14 cellular contexts compared by ENCODE assay signal in genomic region chr13:108425056-108425455, GRCh38.
"Had no signal": no experiment of that assay in that cellular context is flagged by ENCODE, and none has a peak within 500 bp of the region (broad histone marks: within the 10 kb centered on the region; RNA-seq: fewer than 3 reads in every experiment).

No MANE protein-coding gene starts in this region.

- H3K9me3 ChIP-seq: ascending aorta, esophagus muscularis mucosa, pancreas had no signal

- H3K27ac ChIP-seq: ascending aorta, coronary artery, esophagus muscularis mucosa, pancreas had no signal

- H3K27me3 ChIP-seq: ascending aorta, esophagus muscularis mucosa, pancreas had no signal

- H3K4me1 ChIP-seq: ascending aorta, esophagus muscularis mucosa, pancreas had no signal

- H3K4me3 ChIP-seq: ascending aorta, coronary artery, esophagus muscularis mucosa, pancreas had no signal

- DNase-seq: activated CD4-positive, alpha-beta T cell treated with anti-CD3 and anti-CD28 coated beads, Interleukin-2, amount 50 U/mL, for 1 hour; activated naive CD4-positive, alpha-beta T cell treated with Interleukin-2 at 50 U/mL for 16 hours; activated T-cell treated with anti-CD3 and anti-CD28 coated beads for 4 hours; central memory CD4-positive, alpha-beta T cell; foreskin fibroblast; hippocampal formation; kidney; left ventricle myocardium superior; pancreas; stimulated activated CD4-positive, alpha-beta T cell treated with anti-CD3 and anti-CD28 coated beads, Interleukin-12 subunit alpha, Interleukin-12 subunit beta, amount 100 ng/mL, for 4 hours; stimulated activated CD4-positive, alpha-beta T cell treated with anti-CD3 and anti-CD28 coated beads, Interleukin-2, amount 100 ng/mL, for 24 hours had no signal

- H3K36me3 ChIP-seq: ascending aorta, esophagus muscularis mucosa, pancreas had no signal
